21 cellular contexts compared by ENCODE assay signal in the genomic region with DNA sequence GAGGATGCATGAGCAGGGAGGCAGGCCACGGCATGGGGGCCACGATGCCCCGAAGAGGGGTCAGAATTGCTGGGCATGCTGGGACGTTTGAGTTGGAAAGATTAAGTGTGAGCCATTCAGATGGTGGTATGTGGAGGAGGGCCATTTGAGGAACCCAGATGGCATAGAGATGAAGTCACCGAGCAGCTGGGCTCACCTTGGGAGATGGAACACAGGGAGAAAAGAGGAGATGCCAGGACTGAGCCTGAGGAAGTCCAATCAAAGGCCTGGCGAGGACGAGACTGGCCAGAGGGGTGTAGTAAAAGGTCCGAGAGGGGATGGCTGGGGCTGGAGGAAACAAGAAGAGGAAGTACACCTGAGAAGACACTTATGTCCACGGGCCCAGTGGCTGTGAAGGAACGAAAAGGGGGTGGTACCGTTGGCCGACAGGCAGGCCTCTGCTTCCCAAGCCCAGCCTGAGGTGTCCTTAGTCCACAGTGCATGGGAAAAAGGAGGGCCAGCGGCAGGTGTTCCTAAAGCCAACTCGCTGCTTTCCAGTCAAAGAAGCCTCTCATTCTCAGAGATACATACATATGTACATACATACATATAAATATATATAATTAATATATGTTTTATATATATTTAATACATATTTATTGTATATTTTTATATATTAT. TPM values are rescaled to one million over a fixed set of nuclear protein-coding genes. Genes with fewer than 3 reads are reported as not detected.
DNase-seq lines count a peak whose midpoint lies in the region; FAIRE-seq and TF ChIP-seq lines count a peak whose summit lies in the region.
"Had no signal": no experiment of that assay in that cellular context is flagged by ENCODE, and none has a peak within 500 bp of the region (broad histone marks: within the 10 kb centered on the region; RNA-seq: fewer than 3 reads in every experiment).

No MANE protein-coding gene starts in this region.

- H3K4me3 ChIP-seq in BLaER1 treated with 17β-estradiol and CSF1 and Interleukin-3, amounts not matched to agents 10 nM and 100 nM, result no peak overlapping the region
- no peak overlapping the region for H3K4me3 ChIP-seq in sigmoid colon
- H3K4me3 ChIP-seq in esophagus squamous epithelium, result no peak overlapping the region
- H3K4me3 ChIP-seq: dorsolateral prefrontal cortex, SJSA1, suprapubic skin, vagina had no signal

- TF ChIP-seq EP300 in sigmoid colon (IDR thresholded peaks at IDR 0.05), result no peak

- H3K4me2 ChIP-seq in BLaER1 treated with 17β-estradiol and CSF1 and Interleukin-3, amounts not matched to agents 10 nM and 100 nM, result peak overlapping the region in 7 of 11 experiments; percentile 19 to 87 (median 53); a peak in 11 of 22 replicates
- H3K4me2 ChIP-seq: KMS-11 had no signal

- DNase-seq in GM19239 (ENCODE audit: insufficient read length, low spot score) (no peak), cerebellum (ENCODE audit: low spot score) (peak; percentile 62), sigmoid colon (no peak), esophagus squamous epithelium (lab: John Stamatoyannopoulos, UW) (no peak), NCI-H1436 (lab: John Stamatoyannopoulos, UW) (no peak), NCI-H2196 treated with DMSO at 0.1 percent for 48 hours (lab: John Stamatoyannopoulos, UW; ENCODE audit: unreplicated experiment) (no peak)
- DNase-seq: activated CD4-positive, alpha-beta T cell treated with anti-CD3 and anti-CD28 coated beads for 4 hours; activated naive CD4-positive, alpha-beta T cell treated with Interleukin-2 at 50 U/mL for 16 hours; activated T-cell treated with anti-CD3 and anti-CD28 coated beads, Interleukin-2, amount 50 U/mL, for 48 hours; CD4-positive, alpha-beta memory T cell; NCI-H1436 treated with DMSO at 0.1 percent for 48 hours; NCI-H524; nucleus accumbens; small intestine; stimulated activated CD4-positive, alpha-beta T cell treated with anti-CD3 and anti-CD28 coated beads, Interleukin-1b, Interleukin-23, amount 100 ng/mL, for 48 hours had no signal

- TF ChIP-seq CTCF in sigmoid colon (IDR thresholded peaks at IDR 0.05) (no peak), esophagus squamous epithelium (IDR thresholded peaks at IDR 0.05) (no peak)

- no peaks in the 10 kb centered on the region for H3K27me3 ChIP-seq in BLaER1 treated with 17β-estradiol and CSF1 and Interleukin-3, amounts not matched to agents 10 nM and 100 nM
- H3K27me3 ChIP-seq in sigmoid colon, result no peaks in the 10 kb centered on the region
- no peaks in the 10 kb centered on the region for H3K27me3 ChIP-seq in esophagus squamous epithelium
- H3K27me3 ChIP-seq: SJSA1, suprapubic skin, vagina had no signal

- no peak overlapping the region for H3K9ac ChIP-seq in BLaER1 treated with 17β-estradiol and CSF1 and Interleukin-3, amounts not matched to agents 10 nM and 100 nM
- H3K9ac ChIP-seq: KMS-11 had no signal

- peak; percentile 88 for FAIRE-seq in GM19239 (lab: Jason Lieb, UNC)
- FAIRE-seq: small intestine had no signal

- peak overlapping the region in 1 of 11 experiments; percentile 17; a peak in 3 of 22 replicates for H3K27ac ChIP-seq in BLaER1 treated with 17β-estradiol and CSF1 and Interleukin-3, amounts not matched to agents 10 nM and 100 nM
- H3K27ac ChIP-seq in sigmoid colon, result peak overlapping the region; percentile 41 to 78 (median 72)
- peak overlapping the region in 1 of 4 donors; percentile 17 for H3K27ac ChIP-seq in esophagus squamous epithelium
- H3K27ac ChIP-seq: KMS-11, SJSA1, suprapubic skin, vagina had no signal

- H3K36me3 ChIP-seq in BLaER1 treated with 17β-estradiol and CSF1 and Interleukin-3, amounts not matched to agents 10 nM and 100 nM, result peaks cover 0 to 24% (median 15%) of the 10 kb centered on the region in 11 experiments; a peak in 11 of 22 replicates
- H3K36me3 ChIP-seq in sigmoid colon, result no peaks in the 10 kb centered on the region
- H3K36me3 ChIP-seq in esophagus squamous epithelium, result peaks cover 0 to 42% (median 0%) of the 10 kb centered on the region in 3 donors
- H3K36me3 ChIP-seq: vagina had no signal

- peaks cover 71 to 86% (median 78%) of the 10 kb centered on the region in 10 experiments for H3K4me1 ChIP-seq in BLaER1 treated with 17β-estradiol and CSF1 and Interleukin-3, amounts not matched to agents 10 nM and 100 nM
- H3K4me1 ChIP-seq in sigmoid colon (peaks cover 0 to 43% (median 18%) of the 10 kb centered on the region in 4 donors), esophagus squamous epithelium (peaks cover 0 to 26% (median 0%) of the 10 kb centered on the region in 3 donors)
- H3K4me1 ChIP-seq: SJSA1, vagina had no signal

- no peaks in the 10 kb centered on the region for H4K20me1 ChIP-seq in BLaER1 treated with 17β-estradiol and CSF1 and Interleukin-3, amounts not matched to agents 10 nM and 100 nM

- intact Hi-C loops in sigmoid colon (cut with DNase I), result no loop called here
- intact Hi-C loops in esophagus squamous epithelium (cut with DNase I), result no loop called here

- peaks cover 0 to 15% (median 9%) of the 10 kb centered on the region in 11 experiments; a peak in 10 of 22 replicates for H3K9me3 ChIP-seq in BLaER1 treated with 17β-estradiol and CSF1 and Interleukin-3, amounts not matched to agents 10 nM and 100 nM (replicated peaks in 1 of 11)
- H3K9me3 ChIP-seq in sigmoid colon (no peaks in the 10 kb centered on the region), esophagus squamous epithelium (no peaks in the 10 kb centered on the region)
- H3K9me3 ChIP-seq: SJSA1, suprapubic skin, vagina had no signal

- TF ChIP-seq POLR2A in sigmoid colon (IDR thresholded peaks at IDR 0.05) (no peak), esophagus squamous epithelium (IDR thresholded peaks at IDR 0.05) (no peak)

- 91% methylated on average over 14 of the region's 14 CpGs for WGBS in sigmoid colon, 2 donors
- 69 to 96% methylated on average over 11 to 14 of the region's 14 CpGs for WGBS in esophagus squamous epithelium, 2 donors

RNA-seq across cellular contexts. Expression of gene CLCN4, which starts 54.6 kb away (rescaled TPM):
- total RNA-seq in cerebellum, result 44.0 TPM
- 1 to 10 TPM in 1 of 4 donors, under 1 TPM in 3; 0.66 to 1.1 (median 0.83) TPM for total RNA-seq in sigmoid colon
- under 1 TPM; under 0.01 to 0.96 (median 0.69) TPM for polyA plus RNA-seq in sigmoid colon
- total RNA-seq in esophagus squamous epithelium, result 1 to 10 TPM in 1 of 4 donors, under 1 TPM in 3; 0.04 to 3.1 (median 0.53) TPM
- polyA plus RNA-seq: CD4-positive, alpha-beta memory T cell had no signal

Comparison
In these comparisons a context has a peak if more than half of its experiments do, and no peak if none do; other contexts are left out.
1. RNA of gene CLCN4, which starts 54.6 kb away (total RNA-seq): 44.0 TPM in cerebellum (single experiment); 0.66 to 1.1 TPM in sigmoid colon and 0.04 to 3.1 TPM in esophagus squamous epithelium; every median in the first group is over 10 times any median in the second.